8 cellular contexts compared by ENCODE assay signal in genomic region chr11:63813563-63814382, GRCh38. TPM values are rescaled to one million over a fixed set of nuclear protein-coding genes. Genes with fewer than 3 reads are reported as not detected.
DNase-seq lines count a peak whose midpoint lies in the region; ATAC-seq, FAIRE-seq and TF ChIP-seq lines count a peak whose summit lies in the region.

No MANE protein-coding gene starts in this region.

- in situ Hi-C loops in brain microvascular endothelial cell (cut with HindIII; ENCODE audit: low pct_ligation_motif_present, low sequenced_read_pairs) = no loop called here
- in situ Hi-C loops in gastrocnemius medialis (cut with MboI; ENCODE audit: low sequenced_read_pairs in 4 of 4) = no loop called here

- peak in 1 of 2 donors; percentile 7 for TF ChIP-seq POLR2A in gastrocnemius medialis (IDR thresholded peaks at IDR 0.05)

- peak overlapping the region; percentile 58 for H3K4me3 ChIP-seq in HL-60 (replicated peaks; ENCODE audit: insufficient read depth, low read length)
- peak overlapping the region; percentile 95 for H3K4me3 ChIP-seq in brain microvascular endothelial cell (ENCODE audit: low read depth, low read length)
- peak overlapping the region; percentile 65 for H3K4me3 ChIP-seq in iPS-15b (ENCODE audit: low read depth, low read length)
- H3K4me3 ChIP-seq in gastrocnemius medialis = peak overlapping the region; percentile 82 to 99 (median 90)

- TF ChIP-seq CTCF in D721Med (IDR thresholded peaks at IDR 0.05; ENCODE audit: insufficient read depth, missing control alignments) = no peak
- TF ChIP-seq CTCF in GM20000 (IDR thresholded peaks at IDR 0.05; ENCODE audit: extremely low read depth, missing control alignments) = no peak
- no peak for TF ChIP-seq CTCF in HL-60 (IDR thresholded peaks at IDR 0.05; ENCODE audit: insufficient read depth, low read length)
- no peak for TF ChIP-seq CTCF in brain microvascular endothelial cell (IDR thresholded peaks at IDR 0.05; ENCODE audit: low read depth, low read length, missing control alignments)
- no peak for TF ChIP-seq CTCF in gastrocnemius medialis (IDR thresholded peaks at IDR 0.05 in 4 of 5, conservative IDR thresholded peaks at IDR 0.05 in 1 of 5)

- DNase-seq in D721Med (ENCODE audit: insufficient read length, low spot score) = peak; percentile 59
- DNase-seq in GM20000 (ENCODE audit: low spot score) = peak; percentile 73
- no peak for DNase-seq in HL-60 (ENCODE audit: low read depth in 1 of 2, low spot score in 1 of 2)
- peak; percentile 39 for DNase-seq in SW480 (ENCODE audit: low spot score)
- DNase-seq in brain microvascular endothelial cell = peak; percentile 2
- DNase-seq in gastrocnemius medialis = peak in 1 of 2 donors; percentile 11

- intact Hi-C loops in gastrocnemius medialis (cut with DNase I; ENCODE audit: low total_unique reads) = loop anchor here (1.0 to 5.0 kb wide), 2 partner anchors 45 to 131 kb away; partner anchors contain the start of genes RTN3 and ZFTA

- H3K27ac ChIP-seq in HL-60 (replicated peaks) (no peak overlapping the region), brain microvascular endothelial cell (peak overlapping the region; percentile 34), gastrocnemius medialis (peak overlapping the region; percentile 70 to 75 (median 73))

- no peak for FAIRE-seq in D721Med (lab: Jason Lieb, UNC)

- H3K27me3 ChIP-seq in HL-60 (ENCODE audit: insufficient read depth, poor library complexity, severe bottlenecking) (peaks cover 35% of the 10 kb centered on the region), brain microvascular endothelial cell (replicated peaks) (no peaks in the 10 kb centered on the region), iPS-15b (ENCODE audit: control insufficient read depth, insufficient read depth, low read length) (peaks cover 3% of the 10 kb centered on the region), gastrocnemius medialis (no peaks in the 10 kb centered on the region)

- H3K36me3 ChIP-seq in brain microvascular endothelial cell (replicated peaks) (peaks cover 23% of the 10 kb centered on the region), iPS-15b (ENCODE audit: control insufficient read depth, insufficient read depth, low read length) (peaks cover 27% of the 10 kb centered on the region), gastrocnemius medialis (peaks cover 0 to 14% of the 10 kb centered on the region in 2 donors)

- peak; percentile 23 to 70 for ATAC-seq in gastrocnemius medialis
- ATAC-seq in GM18870 (IDR thresholded peaks at IDR 0.05; ENCODE audit: unreplicated experiment) = no peak

- H3K4me1 ChIP-seq in iPS-15b (ENCODE audit: control insufficient read depth, insufficient read depth, low read length) = peaks cover 3% of the 10 kb centered on the region
- peaks cover 9 to 16% of the 10 kb centered on the region in 2 donors for H3K4me1 ChIP-seq in gastrocnemius medialis

- peak overlapping the region; percentile 88 for H3K9ac ChIP-seq in iPS-15b (ENCODE audit: low read depth, low read length)

- no peaks in the 10 kb centered on the region for H3K9me3 ChIP-seq in iPS-15b (ENCODE audit: control insufficient read depth, insufficient read depth, low read length)
- H3K9me3 ChIP-seq in gastrocnemius medialis = no peaks in the 10 kb centered on the region

RNA-seq across cellular contexts. Expression of gene SPINDOC, which starts 0.5 kb away (rescaled TPM):
- 1 to 10 TPM; 2.7 to 6.3 (median 3.5) TPM for total RNA-seq in gastrocnemius medialis

RNA-seq across cellular contexts. Expression of gene MARK2, which starts 25.1 kb away (rescaled TPM):
- total RNA-seq in gastrocnemius medialis = 10 to 100 TPM; 17.8 to 37.2 (median 30.3) TPM

RNA-seq across cellular contexts. Expression of gene ZFTA, which starts 45.2 kb away (rescaled TPM):
- 10 to 100 TPM in 2 of 4 donors, 1 to 10 TPM in 2; 6.9 to 18.6 (median 11.8) TPM for total RNA-seq in gastrocnemius medialis

Comparison
In these comparisons a context has a peak if more than half of its experiments do, and no peak if none do; other contexts are left out.
1. DNase-seq: peak in D721Med (single experiment), GM20000 (single experiment), SW480 (single experiment) and brain microvascular endothelial cell (single experiment); none in HL-60 (0 of 2).
2. Peak in every context shown above with its lines, with median percentiles within 50 percentile points of each other: H3K4me3 ChIP-seq.